In the genomic region with DNA sequence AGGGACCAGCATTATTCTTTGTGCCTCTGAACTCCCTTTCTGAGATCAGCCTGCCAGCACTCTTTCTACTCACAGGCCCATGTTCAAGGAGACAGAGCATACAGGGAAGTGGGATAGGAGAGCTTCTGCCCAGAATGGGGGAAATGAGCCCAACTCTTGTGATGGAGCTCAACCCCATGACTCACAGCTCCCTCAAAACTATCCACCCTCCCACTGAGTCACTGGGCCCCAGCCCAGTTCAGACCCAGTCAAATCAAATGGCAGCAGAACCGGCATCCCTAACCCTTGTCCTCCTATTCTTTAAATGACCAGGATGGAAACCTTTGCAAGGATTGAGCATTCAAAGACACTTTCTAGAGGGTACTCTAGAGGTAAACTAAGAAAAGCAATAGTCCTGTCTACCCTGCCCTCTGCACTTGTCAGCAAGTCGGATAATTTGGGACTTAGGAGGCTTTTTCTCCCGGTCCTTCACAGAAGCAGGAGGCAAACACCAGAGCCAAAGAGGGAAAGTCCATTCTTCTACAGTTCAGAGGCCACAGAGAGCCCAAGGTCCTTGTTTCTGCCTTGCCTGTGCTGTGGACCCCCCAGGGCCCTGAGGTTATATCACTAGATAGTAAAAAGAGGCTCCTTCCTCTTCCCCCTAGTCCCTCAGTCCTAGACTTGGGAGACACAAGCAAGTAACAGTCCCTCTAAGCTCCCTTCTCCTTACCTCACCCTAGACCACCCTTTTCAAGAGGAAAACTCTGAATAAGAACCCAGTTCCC, we compare ENCODE assay signal across 8 cellular contexts. TPM values are rescaled to one million over a fixed set of nuclear protein-coding genes. Genes with fewer than 3 reads are reported as not detected.
DNase-seq lines count a peak whose midpoint lies in the region; ATAC-seq lines count a peak whose summit lies in the region.

No MANE protein-coding gene starts in this region.

- ATAC-seq in activated CD4-positive, alpha-beta T cell treated with anti-CD3 and anti-CD28 coated beads for 36 hours, result no peak
- no peak for ATAC-seq in stimulated activated naive CD8-positive, alpha-beta T cell treated with anti-CD3 and anti-CD28 coated beads, Interleukin-15, amount 100 ng/mL, for 72 hours
- ATAC-seq in GM18909 (IDR thresholded peaks at IDR 0.05; ENCODE audit: poor library complexity, unreplicated experiment), result no peak

- H3K36me3 Mint-ChIP-seq in activated CD4-positive, alpha-beta T cell treated with anti-CD3 and anti-CD28 coated beads for 36 hours (ENCODE audit: low read depth), result no peaks in the 10 kb centered on the region

- H3K27me3 Mint-ChIP-seq in activated CD4-positive, alpha-beta T cell treated with anti-CD3 and anti-CD28 coated beads for 36 hours, result no peaks in the 10 kb centered on the region
- no peaks in the 10 kb centered on the region for H3K27me3 Mint-ChIP-seq in stimulated activated naive CD8-positive, alpha-beta T cell treated with anti-CD3 and anti-CD28 coated beads, Interleukin-15, amount 100 ng/mL, for 72 hours

- peak overlapping the region; percentile 63 for H3K4me3 Mint-ChIP-seq in activated CD4-positive, alpha-beta T cell treated with anti-CD3 and anti-CD28 coated beads for 36 hours
- H3K4me3 Mint-ChIP-seq in stimulated activated naive CD8-positive, alpha-beta T cell treated with anti-CD3 and anti-CD28 coated beads, Interleukin-15, amount 100 ng/mL, for 72 hours, result peak overlapping the region; percentile 75 to 82

- CTCF ChIA-PET in activated CD4-positive, alpha-beta T cell treated with anti-CD3 and anti-CD28 coated beads for 36 hours (lab: Charles Lee), result interaction anchor here (0.6 to 3.6 kb wide), 4 partner anchors 9 to 1186 kb away, joined by 3 to 16 read pairs (median 4); partner anchors contain the start of genes FANCG and STOML2

- peak; percentile 36 for DNase-seq in activated CD4-positive, alpha-beta T cell treated with anti-CD3 and anti-CD28 coated beads for 36 hours
- no peak for DNase-seq in activated CD4-positive, alpha-beta T cell treated with anti-CD3 and anti-CD28 coated beads, Interleukin-2, amount 50 U/mL, for 1 hour
- DNase-seq in amniotic epithelial cell (ENCODE audit: low read depth) (peak; percentile 70), kidney tubule cell (ENCODE audit: low spot score) (peak; percentile 49), DMS79 (lab: John Stamatoyannopoulos, UW) (no peak)
- DNase-seq in stimulated activated naive CD8-positive, alpha-beta T cell treated with anti-CD3 and anti-CD28 coated beads, Interleukin-15, amount 100 ng/mL, for 72 hours, result no peak
- no peak for DNase-seq in effector CD8-positive, alpha-beta T cell (lab: John Stamatoyannopoulos, UW)

- H3K4me1 Mint-ChIP-seq in activated CD4-positive, alpha-beta T cell treated with anti-CD3 and anti-CD28 coated beads for 36 hours, result peaks cover 58% of the 10 kb centered on the region
- H3K4me1 Mint-ChIP-seq in stimulated activated naive CD8-positive, alpha-beta T cell treated with anti-CD3 and anti-CD28 coated beads, Interleukin-15, amount 100 ng/mL, for 72 hours, result peaks cover 68% of the 10 kb centered on the region

- POLR2A ChIA-PET in activated CD4-positive, alpha-beta T cell treated with anti-CD3 and anti-CD28 coated beads for 36 hours (lab: Charles Lee), result interaction anchor here (0.5 to 0.6 kb wide), 2 partner anchors 43 to 770 kb away, joined by 3 to 4 read pairs; no protein-coding TSS in a partner anchor

- H3K9me3 Mint-ChIP-seq in activated CD4-positive, alpha-beta T cell treated with anti-CD3 and anti-CD28 coated beads for 36 hours (ENCODE audit: low read depth), result no peaks in the 10 kb centered on the region
- no peaks in the 10 kb centered on the region for H3K9me3 Mint-ChIP-seq in stimulated activated naive CD8-positive, alpha-beta T cell treated with anti-CD3 and anti-CD28 coated beads, Interleukin-15, amount 100 ng/mL, for 72 hours

- peak overlapping the region; percentile 90 for H3K27ac Mint-ChIP-seq in activated CD4-positive, alpha-beta T cell treated with anti-CD3 and anti-CD28 coated beads for 36 hours
- peak overlapping the region; percentile 58 to 79 for H3K27ac Mint-ChIP-seq in stimulated activated naive CD8-positive, alpha-beta T cell treated with anti-CD3 and anti-CD28 coated beads, Interleukin-15, amount 100 ng/mL, for 72 hours

- intact Hi-C loops in activated CD4-positive, alpha-beta T cell treated with anti-CD3 and anti-CD28 coated beads for 36 hours (cut with DNase I, micrococcal nuclease), result loop anchor here (5.0 to 10.0 kb wide), 5 partner anchors 532 to 1082 kb away; partner anchors contain the start of genes CLTA (in 1 of the 2), ENHO (in 1 of the 2), HINT2 (in 1 of the 2) and SPAG8 (in 1 of the 2)

RNA-seq across cellular contexts. Expression of gene ATOSB, which starts 3.2 kb away (rescaled TPM):
- 1 to 10 TPM; 5.7 to 6.4 TPM for total RNA-seq in activated CD4-positive, alpha-beta T cell treated with anti-CD3 and anti-CD28 coated beads for 36 hours

RNA-seq across cellular contexts. Expression of gene STOML2, which starts 9.5 kb away (rescaled TPM):
- total RNA-seq in activated CD4-positive, alpha-beta T cell treated with anti-CD3 and anti-CD28 coated beads for 36 hours, result 100 to 1,000 TPM; 169 to 201 TPM

RNA-seq across cellular contexts. Expression of gene PIGO, which starts 16.0 kb away (rescaled TPM):
- 10 to 100 TPM; 21.0 to 27.2 TPM for total RNA-seq in activated CD4-positive, alpha-beta T cell treated with anti-CD3 and anti-CD28 coated beads for 36 hours

RNA-seq across cellular contexts. Expression of gene FANCG, which starts 32.7 kb away (rescaled TPM):
- total RNA-seq in activated CD4-positive, alpha-beta T cell treated with anti-CD3 and anti-CD28 coated beads for 36 hours, result 10 to 100 TPM; 92.8 to 93.4 TPM

RNA-seq across cellular contexts. Expression of gene VCP, which starts 40.0 kb away (rescaled TPM):
- total RNA-seq in activated CD4-positive, alpha-beta T cell treated with anti-CD3 and anti-CD28 coated beads for 36 hours, result 100 to 1,000 TPM; 261 to 268 TPM

Comparison
In these comparisons a context has a peak if more than half of its experiments do, and no peak if none do; other contexts are left out.
1. DNase-seq: peak in activated CD4-positive, alpha-beta T cell treated with anti-CD3 and anti-CD28 coated beads for 36 hours (single experiment), amniotic epithelial cell (single experiment) and kidney tubule cell (single experiment); none in activated CD4-positive, alpha-beta T cell treated with anti-CD3 and anti-CD28 coated beads, Interleukin-2, amount 50 U/mL, for 1 hour (single experiment), stimulated activated naive CD8-positive, alpha-beta T cell treated with anti-CD3 and anti-CD28 coated beads, Interleukin-15, amount 100 ng/mL, for 72 hours (0 of 2), DMS79 (single experiment) and effector CD8-positive, alpha-beta T cell (single experiment).